Comparison of ENCODE assay signal across 7 cellular contexts in genomic region chr9:105841562-105841961, GRCh38.
"Had no signal": no experiment of that assay in that cellular context is flagged by ENCODE, and none has a peak within 500 bp of the region (broad histone marks: within the 10 kb centered on the region; RNA-seq: fewer than 3 reads in every experiment).

No MANE protein-coding gene starts in this region.

- H3K4me3 Mint-ChIP-seq: GM23338, H9, HFFc6 had no signal

- DNase-seq: GOT3, H9 had no signal

- H3K4me3 ChIP-seq: GM23248, GM23338, HAP-1 had no signal

- H3K9me3 Mint-ChIP-seq: GM23338, H9, HFFc6 had no signal

- H3K9me3 ChIP-seq: HAP-1 had no signal

- H3K27ac ChIP-seq: GM23248 had no signal

- H3K4me1 ChIP-seq: HAP-1 had no signal

- H3K4me2 ChIP-seq: GM23338 had no signal

- H3K27ac Mint-ChIP-seq: GM23338, H9, HFFc6 had no signal

- ATAC-seq: GM23338, HCT116 had no signal
